In the genomic region with DNA sequence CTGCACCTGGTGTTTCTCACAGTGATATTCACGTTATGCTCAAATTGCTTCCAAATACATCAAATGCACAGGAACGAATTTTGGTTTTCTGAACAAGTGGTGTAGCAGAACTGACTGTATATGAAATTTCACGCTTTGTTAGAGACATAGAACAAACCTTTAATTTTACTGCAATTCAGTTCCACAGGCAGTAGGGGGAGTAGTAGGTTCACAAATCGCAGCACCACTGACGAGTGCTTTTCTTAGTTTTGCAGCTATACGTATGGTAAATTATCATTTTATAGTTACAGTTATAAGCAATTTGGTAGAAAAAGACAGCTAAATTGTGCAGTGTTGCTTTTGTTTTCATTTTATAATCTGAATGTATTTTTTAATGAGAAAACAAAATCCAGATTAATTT, we compare ENCODE assay signal across 8 cellular contexts.
A peak's percentile ranks its signal among the peaks of the same experiment; 100 is the strongest.
DNase-seq lines count a peak whose midpoint lies in the region; ATAC-seq and TF ChIP-seq lines count a peak whose summit lies in the region.

No MANE protein-coding gene starts in this region.

- peak; percentile 51 for TF ChIP-seq CTCF in CD8-positive, alpha-beta T cell (IDR thresholded peaks at IDR 0.05)
- TF ChIP-seq CTCF in Loucy (conservative IDR thresholded peaks at IDR 0.05; ENCODE audit: low read length) (peak; percentile 82), right lobe of liver (IDR thresholded peaks at IDR 0.05) (peak; percentile 32 to 50 (median 42))

- no peak overlapping the region for H2AFZ ChIP-seq in Loucy (ENCODE audit: low read length)

- DNase-seq in CD8-positive, alpha-beta T cell: no peak
- peak; percentile 29 for DNase-seq in activated CD8-positive, alpha-beta T cell treated with anti-CD3 and anti-CD28 coated beads, Interleukin-2, amount 10 ng/mL, durations not matched to agents 7 days and 5 days
- no peak for DNase-seq in right lobe of liver
- no peak for DNase-seq in stimulated activated CD4-positive, alpha-beta T cell treated with anti-CD3 and anti-CD28 coated beads, Interleukin-2, amount 100 ng/mL, for 48 hours

- H3F3A ChIP-seq in Loucy (ENCODE audit: low read depth): no peaks in the 10 kb centered on the region

- POLR2A ChIA-PET in CD8-positive, alpha-beta T cell (lab: Charles Lee): no interaction called here
- POLR2A ChIA-PET in activated CD8-positive, alpha-beta T cell treated with anti-CD3 and anti-CD28 coated beads, Interleukin-2, amount 10 ng/mL, durations not matched to agents 7 days and 5 days (lab: Charles Lee): no interaction called here

- no peak for ATAC-seq in CD8-positive, alpha-beta T cell
- peak; percentile 56 for ATAC-seq in GM18868 (IDR thresholded peaks at IDR 0.05; ENCODE audit: unreplicated experiment)
- ATAC-seq in activated CD8-positive, alpha-beta T cell treated with anti-CD3 and anti-CD28 coated beads, Interleukin-2, amount 10 ng/mL, durations not matched to agents 7 days and 5 days: no peak
- peak in 3 of 4 donors; percentile 37 to 46 (median 39) for ATAC-seq in right lobe of liver
- ATAC-seq in HG02642 (IDR thresholded peaks at IDR 0.05; ENCODE audit: poor library complexity, unreplicated experiment): no peak
- no peak for ATAC-seq in HG03521 (IDR thresholded peaks at IDR 0.05; ENCODE audit: unreplicated experiment)

- no peak for TF ChIP-seq POLR2A in right lobe of liver (IDR thresholded peaks at IDR 0.05)

- peaks cover 14% of the 10 kb centered on the region for H3K9me3 Mint-ChIP-seq in CD8-positive, alpha-beta T cell
- no peaks in the 10 kb centered on the region for H3K9me3 Mint-ChIP-seq in activated CD8-positive, alpha-beta T cell treated with anti-CD3 and anti-CD28 coated beads, Interleukin-2, amount 10 ng/mL, durations not matched to agents 7 days and 5 days (ENCODE audit: insufficient read depth)

- no peak overlapping the region for H3K27ac ChIP-seq in CD8-positive, alpha-beta T cell (ENCODE audit: low read depth, low read length)
- H3K27ac ChIP-seq in right lobe of liver: no peak overlapping the region

- H3K9me2 ChIP-seq in Loucy (replicated peaks; ENCODE audit: low read depth, low read length): no peaks in the 10 kb centered on the region

- no peaks in the 10 kb centered on the region for H3K27me3 Mint-ChIP-seq in CD8-positive, alpha-beta T cell (ENCODE audit: low read depth)
- H3K27me3 Mint-ChIP-seq in activated CD8-positive, alpha-beta T cell treated with anti-CD3 and anti-CD28 coated beads, Interleukin-2, amount 10 ng/mL, durations not matched to agents 7 days and 5 days (ENCODE audit: low read depth): no peaks in the 10 kb centered on the region

- 61% methylated on average over 6 of the region's 6 CpGs for WGBS in right lobe of liver (ENCODE audit: insufficient coverage, low coverage, low lambda C conversion rate, missing lambda C conversion rate)

- no peaks in the 10 kb centered on the region for H3K36me3 ChIP-seq in CD8-positive, alpha-beta T cell (ENCODE audit: insufficient read depth, low read length)
- H3K36me3 ChIP-seq in Loucy (ENCODE audit: insufficient read depth, low read length) (no peaks in the 10 kb centered on the region), right lobe of liver (no peaks in the 10 kb centered on the region)

- H4K20me1 ChIP-seq in Loucy (ENCODE audit: insufficient read depth, low read length, poor library complexity, severe bottlenecking): no peaks in the 10 kb centered on the region

- no peak overlapping the region for H3K4me2 ChIP-seq in Loucy (ENCODE audit: low read depth, low read length, poor library complexity, severe bottlenecking)

- peaks cover 21% of the 10 kb centered on the region for H3K36me3 Mint-ChIP-seq in CD8-positive, alpha-beta T cell
- H3K36me3 Mint-ChIP-seq in activated CD8-positive, alpha-beta T cell treated with anti-CD3 and anti-CD28 coated beads, Interleukin-2, amount 10 ng/mL, durations not matched to agents 7 days and 5 days (ENCODE audit: low read depth): no peaks in the 10 kb centered on the region

- intact Hi-C loops in CD8-positive, alpha-beta T cell (cut with DNase I, micrococcal nuclease): loop anchor here in 1 of 2 experiments (5.0 kb wide), 1 partner anchor 595 kb away; no protein-coding TSS in a partner anchor
- intact Hi-C loops in right lobe of liver (cut with DNase I): no loop called here

- no peak overlapping the region for H3K27ac Mint-ChIP-seq in CD8-positive, alpha-beta T cell
- no peak overlapping the region for H3K27ac Mint-ChIP-seq in activated CD8-positive, alpha-beta T cell treated with anti-CD3 and anti-CD28 coated beads, Interleukin-2, amount 10 ng/mL, durations not matched to agents 7 days and 5 days

- no peaks in the 10 kb centered on the region for H3K9me3 ChIP-seq in CD8-positive, alpha-beta T cell (ENCODE audit: low read length)
- H3K9me3 ChIP-seq in Loucy (ENCODE audit: insufficient read depth, low read depth, low read length) (peaks cover 7% of the 10 kb centered on the region; the same call in 1 of the 2 replicates), right lobe of liver (peaks cover 0 to 4% (median 0%) of the 10 kb centered on the region in 4 donors)

- no peak overlapping the region for H3K4me3 ChIP-seq in CD8-positive, alpha-beta T cell (ENCODE audit: low read depth, low read length)
- no peak overlapping the region for H3K4me3 ChIP-seq in Loucy (ENCODE audit: low read length, poor library complexity, severe bottlenecking)
- H3K4me3 ChIP-seq in right lobe of liver: no peak overlapping the region

- CTCF ChIA-PET in CD8-positive, alpha-beta T cell (lab: Charles Lee): interaction anchor here (1.2 kb wide), 1 partner anchor 9 kb away, joined by 4 read pairs; no protein-coding TSS in a partner anchor
- CTCF ChIA-PET in activated CD8-positive, alpha-beta T cell treated with anti-CD3 and anti-CD28 coated beads, Interleukin-2, amount 10 ng/mL, durations not matched to agents 7 days and 5 days (lab: Charles Lee): interaction anchor here (0.6 to 1.5 kb wide), 6 partner anchors 11 to 308 kb away, joined by 3 to 6 read pairs (median 3); a partner anchor contains a TSS

- no peak overlapping the region for H3K9ac ChIP-seq in Loucy (ENCODE audit: low read depth, low read length, poor library complexity, severe bottlenecking)

- H3K4me1 ChIP-seq in CD8-positive, alpha-beta T cell (ENCODE audit: insufficient read depth, low read length): no peaks in the 10 kb centered on the region
- H3K4me1 ChIP-seq in Loucy (ENCODE audit: insufficient read depth, low read length, poor library complexity, severe bottlenecking) (no peaks in the 10 kb centered on the region), right lobe of liver (no peaks in the 10 kb centered on the region)

- no peaks in the 10 kb centered on the region for H3K79me2 ChIP-seq in Loucy (ENCODE audit: insufficient read depth, low read length)

- H3K4me3 Mint-ChIP-seq in CD8-positive, alpha-beta T cell: no peak overlapping the region
- H3K4me3 Mint-ChIP-seq in activated CD8-positive, alpha-beta T cell treated with anti-CD3 and anti-CD28 coated beads, Interleukin-2, amount 10 ng/mL, durations not matched to agents 7 days and 5 days: no peak overlapping the region

- no peaks in the 10 kb centered on the region for H3K27me3 ChIP-seq in CD8-positive, alpha-beta T cell (ENCODE audit: insufficient read depth, low read length)
- H3K27me3 ChIP-seq in Loucy (ENCODE audit: insufficient read depth, low read length, poor library complexity, severe bottlenecking): no peaks in the 10 kb centered on the region
- no peaks in the 10 kb centered on the region for H3K27me3 ChIP-seq in right lobe of liver

- no peaks in the 10 kb centered on the region for H3K4me1 Mint-ChIP-seq in CD8-positive, alpha-beta T cell (ENCODE audit: low read depth)
- H3K4me1 Mint-ChIP-seq in activated CD8-positive, alpha-beta T cell treated with anti-CD3 and anti-CD28 coated beads, Interleukin-2, amount 10 ng/mL, durations not matched to agents 7 days and 5 days (ENCODE audit: low read depth): no peaks in the 10 kb centered on the region

Comparison
In these comparisons a context has a peak if more than half of its experiments do, and no peak if none do; other contexts are left out.
1. ATAC-seq: peak in GM18868 (single experiment) and right lobe of liver (3 of 4); none in CD8-positive, alpha-beta T cell (single experiment), activated CD8-positive, alpha-beta T cell treated with anti-CD3 and anti-CD28 coated beads, Interleukin-2, amount 10 ng/mL, durations not matched to agents 7 days and 5 days (single experiment), HG02642 (single experiment) and HG03521 (single experiment).
2. Peak in every context shown above with its lines, with median percentiles within 50 percentile points of each other: CTCF ChIP-seq.